In the genomic region with DNA sequence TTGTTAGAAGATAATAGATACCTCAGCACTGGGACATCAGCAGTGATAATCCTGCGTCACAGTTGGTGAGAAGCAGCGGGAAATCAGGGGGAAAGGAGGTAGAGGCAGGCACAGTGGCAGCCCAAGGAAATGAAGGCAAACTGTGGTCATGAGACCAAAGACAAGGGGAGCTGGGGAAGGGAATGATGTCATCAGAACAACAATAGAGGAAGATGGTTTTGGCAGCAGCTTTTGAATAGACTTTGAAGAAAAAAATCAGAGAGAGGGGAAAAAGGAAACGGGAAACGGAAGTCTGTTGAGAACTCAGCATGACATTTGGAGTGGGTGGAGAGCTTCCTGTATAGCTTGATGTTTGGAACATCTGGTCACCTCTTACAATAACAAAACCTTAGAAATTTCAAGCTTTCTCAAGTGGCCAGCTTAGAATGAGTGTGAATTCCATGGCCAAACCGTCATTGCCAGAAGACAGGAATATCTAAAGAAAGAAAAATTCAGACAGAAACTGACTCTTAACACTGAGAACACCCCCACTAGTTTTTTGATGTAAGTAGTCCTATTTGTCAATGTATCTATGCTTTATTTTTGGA, we compare ENCODE assay signal across 8 cellular contexts. TPM values are rescaled to one million over a fixed set of nuclear protein-coding genes. Genes with fewer than 3 reads are reported as not detected.
A peak's percentile ranks its signal among the peaks of the same experiment; 100 is the strongest.
DNase-seq lines count a peak whose midpoint lies in the region; ATAC-seq, FAIRE-seq and TF ChIP-seq lines count a peak whose summit lies in the region.

No MANE protein-coding gene starts in this region.

- H3K27ac Mint-ChIP-seq in activated CD8-positive, alpha-beta T cell treated with anti-CD3 and anti-CD28 coated beads for 36 hours = peak overlapping the region; percentile 87

- POLR2A ChIA-PET in activated CD8-positive, alpha-beta T cell treated with anti-CD3 and anti-CD28 coated beads for 36 hours (lab: Charles Lee) = interaction anchor here (0.5 to 2.2 kb wide), 9 partner anchors 18 to 172 kb away, joined by 3 to 32 read pairs (median 3); partner anchors contain the start of genes ENOSF1 and YES1

- H3K9me3 Mint-ChIP-seq in activated CD8-positive, alpha-beta T cell treated with anti-CD3 and anti-CD28 coated beads for 36 hours = no peaks in the 10 kb centered on the region

- no peaks in the 10 kb centered on the region for H3K27me3 Mint-ChIP-seq in activated CD8-positive, alpha-beta T cell treated with anti-CD3 and anti-CD28 coated beads for 36 hours

- intact Hi-C loops in activated CD8-positive, alpha-beta T cell treated with anti-CD3 and anti-CD28 coated beads for 36 hours (cut with micrococcal nuclease) = loop anchor here (1.0 to 10.0 kb wide), 4 partner anchors 18 to 208 kb away; partner anchors contain the start of genes ENOSF1 and YES1

- peak; percentile 27 for FAIRE-seq in urothelium cell line (lab: Jason Lieb, UNC)

- no peaks in the 10 kb centered on the region for H3K36me3 Mint-ChIP-seq in activated CD8-positive, alpha-beta T cell treated with anti-CD3 and anti-CD28 coated beads for 36 hours (ENCODE audit: low read depth)

- H3K4me1 Mint-ChIP-seq in activated CD8-positive, alpha-beta T cell treated with anti-CD3 and anti-CD28 coated beads for 36 hours (ENCODE audit: low read depth) = peaks cover 24% of the 10 kb centered on the region

- peak; percentile 80 for ATAC-seq in GM21529 (IDR thresholded peaks at IDR 0.05; ENCODE audit: unreplicated experiment)
- peak; percentile 78 for ATAC-seq in activated CD8-positive, alpha-beta T cell treated with anti-CD3 and anti-CD28 coated beads for 36 hours

- DNase-seq in DMS79 treated with DMSO at 0.1 percent for 48 hours (lab: John Stamatoyannopoulos, UW) (peak; percentile 20), DMS79 (lab: John Stamatoyannopoulos, UW) (no peak), iPS-NIHi7 (ENCODE audit: extremely low spot score) (peak; percentile 27), urothelium cell line (ENCODE audit: low spot score) (peak; percentile 61)
- peak; percentile 94 for DNase-seq in Jurkat, Clone E6-1 (ENCODE audit: low read depth, low spot score)
- peak; percentile 50 for DNase-seq in activated CD8-positive, alpha-beta T cell treated with anti-CD3 and anti-CD28 coated beads for 36 hours
- no peak for DNase-seq in stimulated activated CD4-positive, alpha-beta T cell treated with anti-CD3 and anti-CD28 coated beads, Interleukin-2, amount 100 ng/mL, for 24 hours

- H3K4me3 ChIP-seq in Jurkat, Clone E6-1 (ENCODE audit: low read length) = peak overlapping the region; percentile 36

- TF ChIP-seq CTCF in activated CD8-positive, alpha-beta T cell treated with anti-CD3 and anti-CD28 coated beads for 36 hours (IDR thresholded peaks at IDR 0.05) = no peak

- H3K4me3 Mint-ChIP-seq in activated CD8-positive, alpha-beta T cell treated with anti-CD3 and anti-CD28 coated beads for 36 hours = peak overlapping the region; percentile 61

- CTCF ChIA-PET in activated CD8-positive, alpha-beta T cell treated with anti-CD3 and anti-CD28 coated beads for 36 hours (lab: Charles Lee) = interaction anchor here (0.6 to 6.2 kb wide), 52 partner anchors 9 to 324 kb away, joined by 3 to 224 read pairs (median 5); partner anchors contain the start of genes ENOSF1, TYMS and YES1

RNA-seq across cellular contexts. Expression of gene YES1, which starts 18.4 kb away (rescaled TPM):
- 6.2 TPM for polyA plus RNA-seq in Jurkat, Clone E6-1 (2012; ENCODE audit: insufficient read depth, insufficient read length)
- 10 to 100 TPM; 38.8 to 40.0 TPM for total RNA-seq in activated CD8-positive, alpha-beta T cell treated with anti-CD3 and anti-CD28 coated beads for 36 hours

Comparison
In these comparisons a context has a peak if more than half of its experiments do, and no peak if none do; other contexts are left out.
1. DNase-seq: peak in DMS79 treated with DMSO at 0.1 percent for 48 hours (single experiment), Jurkat, Clone E6-1 (single experiment), activated CD8-positive, alpha-beta T cell treated with anti-CD3 and anti-CD28 coated beads for 36 hours (single experiment), iPS-NIHi7 (single experiment) and urothelium cell line (single experiment); none in DMS79 (single experiment) and stimulated activated CD4-positive, alpha-beta T cell treated with anti-CD3 and anti-CD28 coated beads, Interleukin-2, amount 100 ng/mL, for 24 hours (0 of 2).